ENCODE assay signal across 18 cellular contexts in genomic region chr5:158385982-158386381, GRCh38.
DNase-seq lines count a peak whose midpoint lies in the region; ATAC-seq and TF ChIP-seq lines count a peak whose summit lies in the region.
"Had no signal": no experiment of that assay in that cellular context is flagged by ENCODE, and none has a peak within 500 bp of the region (broad histone marks: within the 10 kb centered on the region; RNA-seq: fewer than 3 reads in every experiment).

No MANE protein-coding gene starts in this region.

- H2AFZ ChIP-seq in fibroblast of lung (ENCODE audit: low read length), result no peak overlapping the region

- no peaks in the 10 kb centered on the region for H3K27me3 Mint-ChIP-seq in activated T-cell treated with anti-CD3 and anti-CD28 coated beads, Interleukin-2, amount 50 U/mL, for 72 hours (ENCODE audit: low read depth)

- ATAC-seq in activated T-cell treated with anti-CD3 and anti-CD28 coated beads, Interleukin-2, amount 50 U/mL, for 72 hours (replicated peaks in 1 of 2), result no peak
- no peak for ATAC-seq in HG03196 (IDR thresholded peaks at IDR 0.05; ENCODE audit: unreplicated experiment)
- ATAC-seq: Panc1, Right ventricle myocardium inferior had no signal

- H4K20me1 ChIP-seq in fibroblast of lung (ENCODE audit: control insufficient read depth, extremely low read depth, insufficient read depth, low read length), result no peaks in the 10 kb centered on the region

- H3K36me3 ChIP-seq in SJSA1 (no peaks in the 10 kb centered on the region), fibroblast of lung (ENCODE audit: control insufficient read depth, insufficient read depth, low read length) (no peaks in the 10 kb centered on the region), left ventricle myocardium inferior (no peaks in the 10 kb centered on the region)

- intact Hi-C loops in left ventricle myocardium inferior (cut with micrococcal nuclease), result no loop called here

- H3K4me1 Mint-ChIP-seq in activated T-cell treated with anti-CD3 and anti-CD28 coated beads, Interleukin-2, amount 50 U/mL, for 72 hours (ENCODE audit: low read depth), result peaks cover 12% of the 10 kb centered on the region

- H3K9me3 ChIP-seq in SJSA1 (replicated peaks), result peaks cover 7% of the 10 kb centered on the region
- no peaks in the 10 kb centered on the region for H3K9me3 ChIP-seq in fibroblast of lung (ENCODE audit: control insufficient read depth, insufficient read depth, low read depth, low read length)
- H3K9me3 ChIP-seq in left ventricle myocardium inferior (replicated peaks), result peaks cover 15% of the 10 kb centered on the region

- TF ChIP-seq CTCF in fibroblast of lung (conservative IDR thresholded peaks at IDR 0.05 in 1 of 2, IDR thresholded peaks at IDR 0.05 in 1 of 2; ENCODE audit: low read depth in 1 of 2, low read length in 2 of 2), result no peak
- no peak for TF ChIP-seq CTCF in left ventricle myocardium inferior (IDR thresholded peaks at IDR 0.05; ENCODE audit: borderline replicate concordance)

- no peak overlapping the region for H3K4me3 Mint-ChIP-seq in activated T-cell treated with anti-CD3 and anti-CD28 coated beads, Interleukin-2, amount 50 U/mL, for 72 hours

- H3K4me1 ChIP-seq in SJSA1 (replicated peaks) (peaks cover 49% of the 10 kb centered on the region), fibroblast of lung (ENCODE audit: control insufficient read depth, extremely low read depth, insufficient read depth, low read length) (peaks cover 28% of the 10 kb centered on the region), left ventricle myocardium inferior (peaks cover 12% of the 10 kb centered on the region)

- DNase-seq in DMS53 (lab: John Stamatoyannopoulos, UW), result peak; percentile 36
- DNase-seq in DMS53 treated with DMSO at 0.1 percent for 48 hours (lab: John Stamatoyannopoulos, UW; ENCODE audit: unreplicated experiment), result no peak
- no peak for DNase-seq in SJSA1 (ENCODE audit: low read depth in 1 of 2, low spot score in 2 of 2)
- no peak for DNase-seq in fibroblast of lung (ENCODE audit: low read depth in 2 of 2)
- DNase-seq in activated T-cell treated with anti-CD3 and anti-CD28 coated beads, Interleukin-2, amount 50 U/mL, for 72 hours, result no peak
- DNase-seq in left ventricle myocardium inferior, result no peak
- DNase-seq in OCI-M2 (lab: John Stamatoyannopoulos, UW; ENCODE audit: unreplicated experiment), result no peak
- DNase-seq: 8988T, C1 segment of cervical spinal cord, GF-D8, NCI-H1436, NCI-H2029, NCI-H2171, NCI-H446 had no signal

- H3K27ac ChIP-seq in SJSA1 (peak overlapping the region; percentile 91), fibroblast of lung (ENCODE audit: insufficient read depth, low read length) (peak overlapping the region; percentile 69), left ventricle myocardium inferior (replicated peaks) (no peak overlapping the region)
- H3K27ac ChIP-seq: SK-N-MC had no signal

- H3K9me3 Mint-ChIP-seq in activated T-cell treated with anti-CD3 and anti-CD28 coated beads, Interleukin-2, amount 50 U/mL, for 72 hours, result peaks cover 3 to 4% of the 10 kb centered on the region in 2 donors

- H3K4me3 ChIP-seq in SJSA1 (no peak overlapping the region), fibroblast of lung (replicated peaks in 1 of 4; ENCODE audit: control extremely low read depth in 1 of 4, insufficient read depth in 1 of 4, low read depth in 3 of 4, low read length in 4 of 4) (no peak overlapping the region), left ventricle myocardium inferior (no peak overlapping the region)
- H3K4me3 ChIP-seq: SK-N-MC had no signal

- no peak overlapping the region for H3K4me2 ChIP-seq in fibroblast of lung (ENCODE audit: extremely low read depth, insufficient read depth, low read length)

- H3K27me3 ChIP-seq in SJSA1 (replicated peaks) (no peaks in the 10 kb centered on the region), fibroblast of lung (ENCODE audit: control insufficient read depth, insufficient read depth, low read length) (no peaks in the 10 kb centered on the region), left ventricle myocardium inferior (ENCODE audit: low read depth) (no peaks in the 10 kb centered on the region)

- no peaks in the 10 kb centered on the region for H3K79me2 ChIP-seq in fibroblast of lung (ENCODE audit: control insufficient read depth, insufficient read depth, low read length)

- H3K9ac ChIP-seq in fibroblast of lung (ENCODE audit: insufficient read depth, low read length), result no peak overlapping the region

- H3K36me3 Mint-ChIP-seq in activated T-cell treated with anti-CD3 and anti-CD28 coated beads, Interleukin-2, amount 50 U/mL, for 72 hours (ENCODE audit: insufficient read depth in 2 of 2), result peaks cover 2 to 3% of the 10 kb centered on the region in 2 donors

- no peak overlapping the region for H3K27ac Mint-ChIP-seq in activated T-cell treated with anti-CD3 and anti-CD28 coated beads, Interleukin-2, amount 50 U/mL, for 72 hours
